Comparison of ENCODE assay signal across 11 cellular contexts in genomic region chr20:32443386-32443974, GRCh38.
A peak's percentile ranks its signal among the peaks of the same experiment; 100 is the strongest.
DNase-seq lines count a peak whose midpoint lies in the region; ATAC-seq and TF ChIP-seq lines count a peak whose summit lies in the region.
"Had no signal": no experiment of that assay in that cellular context is flagged by ENCODE, and none has a peak within 500 bp of the region (broad histone marks: within the 10 kb centered on the region; RNA-seq: fewer than 3 reads in every experiment).

No MANE protein-coding gene starts in this region.

- H3K9me2 ChIP-seq in SU-DHL-6 (replicated peaks; ENCODE audit: insufficient read depth, low read length): no peaks in the 10 kb centered on the region

- H3K27ac Mint-ChIP-seq in activated CD8-positive, alpha-beta memory T cell treated with anti-CD3 and anti-CD28 coated beads, Interleukin-2, amount 10 ng/mL, durations not matched to agents 7 days and 5 days: peak overlapping the region; percentile 3
- peak overlapping the region; percentile 12 to 76 for H3K27ac Mint-ChIP-seq in effector memory CD8-positive, alpha-beta T cell
- peak overlapping the region; percentile 37 for H3K27ac Mint-ChIP-seq in stimulated activated naive B cell treated with anti-CD40 and anti-IgM and Interleukin-4, amounts not matched to agents 10 μg/mL and 1 μg/mL and 100 μg/mL, for 72 hours

- peak; percentile 43 for ATAC-seq in activated CD8-positive, alpha-beta memory T cell treated with anti-CD3 and anti-CD28 coated beads, Interleukin-2, amount 10 ng/mL, durations not matched to agents 7 days and 5 days
- peak; percentile 54 for ATAC-seq in effector memory CD8-positive, alpha-beta T cell (replicated peaks)
- ATAC-seq in stimulated activated naive B cell treated with anti-CD40 and anti-IgM and Interleukin-4, amounts not matched to agents 10 μg/mL and 1 μg/mL and 100 μg/mL, for 72 hours (replicated peaks): no peak
- no peak for ATAC-seq in GM19463 (IDR thresholded peaks at IDR 0.05; ENCODE audit: unreplicated experiment)
- no peak for ATAC-seq in HG02970 (IDR thresholded peaks at IDR 0.05; ENCODE audit: low FRiP score, unreplicated experiment)
- ATAC-seq: Right ventricle myocardium inferior had no signal

- H3K36me3 ChIP-seq in SU-DHL-6 (ENCODE audit: low read length): no peaks in the 10 kb centered on the region

- no peaks in the 10 kb centered on the region for H3K27me3 Mint-ChIP-seq in activated CD8-positive, alpha-beta memory T cell treated with anti-CD3 and anti-CD28 coated beads, Interleukin-2, amount 10 ng/mL, durations not matched to agents 7 days and 5 days
- H3K27me3 Mint-ChIP-seq in effector memory CD8-positive, alpha-beta T cell: no peaks in the 10 kb centered on the region
- H3K27me3 Mint-ChIP-seq in stimulated activated naive B cell treated with anti-CD40 and anti-IgM and Interleukin-4, amounts not matched to agents 10 μg/mL and 1 μg/mL and 100 μg/mL, for 72 hours: no peaks in the 10 kb centered on the region

- no peak overlapping the region for H2AFZ ChIP-seq in SU-DHL-6 (ENCODE audit: low read depth, low read length, severe bottlenecking)

- H3F3A ChIP-seq in SU-DHL-6 (ENCODE audit: insufficient read depth): no peaks in the 10 kb centered on the region

- H3K27ac ChIP-seq in SU-DHL-6 (ENCODE audit: low read depth, low read length): 0 out of 2 replicates have a peak overlapping the region, but pooled peaks have one; percentile 3
- H3K27ac ChIP-seq: colonic mucosa had no signal

- no peak overlapping the region for H3K4me3 Mint-ChIP-seq in activated CD8-positive, alpha-beta memory T cell treated with anti-CD3 and anti-CD28 coated beads, Interleukin-2, amount 10 ng/mL, durations not matched to agents 7 days and 5 days
- H3K4me3 Mint-ChIP-seq in effector memory CD8-positive, alpha-beta T cell: no peak overlapping the region
- no peak overlapping the region for H3K4me3 Mint-ChIP-seq in stimulated activated naive B cell treated with anti-CD40 and anti-IgM and Interleukin-4, amounts not matched to agents 10 μg/mL and 1 μg/mL and 100 μg/mL, for 72 hours

- no peaks in the 10 kb centered on the region for H3K27me3 ChIP-seq in SU-DHL-6 (ENCODE audit: low read length)
- H3K27me3 ChIP-seq: colonic mucosa had no signal

- H3K9ac ChIP-seq in SU-DHL-6 (ENCODE audit: low read length): no peak overlapping the region

- no peak overlapping the region for H3K4me3 ChIP-seq in SU-DHL-6 (ENCODE audit: insufficient read depth, low read length, poor library complexity, severe bottlenecking)
- H3K4me3 ChIP-seq: colonic mucosa had no signal

- DNase-seq in activated CD8-positive, alpha-beta memory T cell treated with anti-CD3 and anti-CD28 coated beads, Interleukin-2, amount 10 ng/mL, durations not matched to agents 7 days and 5 days: no peak
- DNase-seq in activated CD8-positive, alpha-beta memory T cell treated with anti-CD3 and anti-CD28 coated beads, Interleukin-2, amount 50 U/mL, for 4 hours: no peak
- DNase-seq in effector memory CD8-positive, alpha-beta T cell: no peak
- no peak for DNase-seq in stimulated activated naive B cell treated with anti-CD40 and anti-IgM and Interleukin-4, amounts not matched to agents 10 μg/mL and 1 μg/mL and 100 μg/mL, for 72 hours
- DNase-seq in AG20443 (ENCODE audit: low spot score): no peak
- DNase-seq: colonic mucosa, NCI-H1092 treated with DMSO at 0.1 percent for 48 hours had no signal

- H3K9me3 Mint-ChIP-seq in activated CD8-positive, alpha-beta memory T cell treated with anti-CD3 and anti-CD28 coated beads, Interleukin-2, amount 10 ng/mL, durations not matched to agents 7 days and 5 days (ENCODE audit: low read depth): no peaks in the 10 kb centered on the region
- H3K9me3 Mint-ChIP-seq in effector memory CD8-positive, alpha-beta T cell: no peaks in the 10 kb centered on the region
- no peaks in the 10 kb centered on the region for H3K9me3 Mint-ChIP-seq in stimulated activated naive B cell treated with anti-CD40 and anti-IgM and Interleukin-4, amounts not matched to agents 10 μg/mL and 1 μg/mL and 100 μg/mL, for 72 hours

- no peak overlapping the region for H3K4me2 ChIP-seq in SU-DHL-6 (ENCODE audit: low read depth, low read length, poor library complexity, severe bottlenecking)

- H3K4me1 Mint-ChIP-seq in activated CD8-positive, alpha-beta memory T cell treated with anti-CD3 and anti-CD28 coated beads, Interleukin-2, amount 10 ng/mL, durations not matched to agents 7 days and 5 days: peaks cover 30% of the 10 kb centered on the region
- peaks cover 17 to 37% of the 10 kb centered on the region in 2 donors for H3K4me1 Mint-ChIP-seq in effector memory CD8-positive, alpha-beta T cell (ENCODE audit: low read depth in 2 of 2)
- H3K4me1 Mint-ChIP-seq in stimulated activated naive B cell treated with anti-CD40 and anti-IgM and Interleukin-4, amounts not matched to agents 10 μg/mL and 1 μg/mL and 100 μg/mL, for 72 hours: peaks cover 53 to 59% of the 10 kb centered on the region in 2 donors

- H3K9me3 ChIP-seq in SU-DHL-6 (ENCODE audit: insufficient read depth, low read length): no peaks in the 10 kb centered on the region
- H3K9me3 ChIP-seq: colonic mucosa had no signal

- no peak for TF ChIP-seq CTCF in SU-DHL-6 (IDR thresholded peaks at IDR 0.05; ENCODE audit: insufficient read depth, low read length, poor library complexity, severe bottlenecking)

- CTCF ChIA-PET in activated CD8-positive, alpha-beta memory T cell treated with anti-CD3 and anti-CD28 coated beads, Interleukin-2, amount 10 ng/mL, durations not matched to agents 7 days and 5 days (lab: Charles Lee): interaction anchor here (1.2 to 1.6 kb wide), 2 partner anchors 12 to 42 kb away, joined by 3 to 4 read pairs; no protein-coding TSS in a partner anchor

- H3K79me2 ChIP-seq in SU-DHL-6 (ENCODE audit: insufficient read depth, low read length): no peaks in the 10 kb centered on the region

- no peaks in the 10 kb centered on the region for H4K20me1 ChIP-seq in SU-DHL-6 (ENCODE audit: low read depth, low read length)

- peaks cover 14% of the 10 kb centered on the region for H3K36me3 Mint-ChIP-seq in activated CD8-positive, alpha-beta memory T cell treated with anti-CD3 and anti-CD28 coated beads, Interleukin-2, amount 10 ng/mL, durations not matched to agents 7 days and 5 days
- H3K36me3 Mint-ChIP-seq in effector memory CD8-positive, alpha-beta T cell (ENCODE audit: insufficient read depth): peaks cover 47% of the 10 kb centered on the region
- H3K36me3 Mint-ChIP-seq in stimulated activated naive B cell treated with anti-CD40 and anti-IgM and Interleukin-4, amounts not matched to agents 10 μg/mL and 1 μg/mL and 100 μg/mL, for 72 hours: peaks cover 13 to 57% of the 10 kb centered on the region in 2 donors

Comparison
In these comparisons a context has a peak if more than half of its experiments do, and no peak if none do; other contexts are left out.
1. ATAC-seq: peak in activated CD8-positive, alpha-beta memory T cell treated with anti-CD3 and anti-CD28 coated beads, Interleukin-2, amount 10 ng/mL, durations not matched to agents 7 days and 5 days (single experiment) and effector memory CD8-positive, alpha-beta T cell (single experiment); none in stimulated activated naive B cell treated with anti-CD40 and anti-IgM and Interleukin-4, amounts not matched to agents 10 μg/mL and 1 μg/mL and 100 μg/mL, for 72 hours (0 of 2), GM19463 (single experiment) and HG02970 (single experiment).
2. Peak in every context shown above with its lines, with median percentiles within 50 percentile points of each other: H3K27ac Mint-ChIP-seq.